Comparison of ENCODE assay signal across 10 cellular contexts in genomic region chr6:87949194-87949593, GRCh38.
"Had no signal": no experiment of that assay in that cellular context is flagged by ENCODE, and none has a peak within 500 bp of the region (broad histone marks: within the 10 kb centered on the region; RNA-seq: fewer than 3 reads in every experiment).

No MANE protein-coding gene starts in this region.

- H3K27ac Mint-ChIP-seq: HFFc6 had no signal

- DNase-seq: GM23248, GOT3, H7, H9, HCEC 1CT, HFFc6 had no signal

- FAIRE-seq: H1, H54 had no signal

- H3K9me3 ChIP-seq: HAP-1 had no signal

- H2AFZ ChIP-seq: GM23248 had no signal

- H3K27ac ChIP-seq: GM23248 had no signal

- ATAC-seq: HCT116 had no signal

- H3K36me3 ChIP-seq: HAP-1 had no signal

- H3K9me3 Mint-ChIP-seq: H9, HFFc6 had no signal

- H3K4me1 ChIP-seq: HAP-1 had no signal

- H3K4me3 Mint-ChIP-seq: H9, HFFc6 had no signal

- H3K4me3 ChIP-seq: GM23248, HAP-1 had no signal
